Comparison of ENCODE assay signal across 10 cellular contexts in genomic region chr5:38783011-38783551, GRCh38.
A peak's percentile ranks its signal among the peaks of the same experiment; 100 is the strongest.
DNase-seq lines count a peak whose midpoint lies in the region; ATAC-seq lines count a peak whose summit lies in the region.
"Had no signal": no experiment of that assay in that cellular context is flagged by ENCODE, and none has a peak within 500 bp of the region (broad histone marks: within the 10 kb centered on the region; RNA-seq: fewer than 3 reads in every experiment).

No MANE protein-coding gene starts in this region.

- peak; percentile 44 for DNase-seq in NCI-H2171 treated with DMSO at 0.1 percent for 48 hours (lab: John Stamatoyannopoulos, UW)
- no peak for DNase-seq in NCI-H2171 (lab: John Stamatoyannopoulos, UW)
- DNase-seq in amniotic stem cell (lab: John Stamatoyannopoulos, UW), result peak; percentile 66
- DNase-seq in left colon, result no peak
- DNase-seq in ureter (ENCODE audit: low spot score), result no peak

- intact Hi-C loops in left colon (cut with DNase I, micrococcal nuclease), result no loop called here

- no peaks in the 10 kb centered on the region for H3K4me1 Mint-ChIP-seq in activated T-helper 17 cell treated with anti-CD3 and anti-CD28 coated beads, Interleukin-2, amount 50 U/mL, for 72 hours
- H3K4me1 Mint-ChIP-seq: B cell had no signal

- ATAC-seq in left colon (peak; percentile 24), GM19452 (IDR thresholded peaks at IDR 0.05; ENCODE audit: unreplicated experiment) (no peak), GM18867 (IDR thresholded peaks at IDR 0.05; ENCODE audit: unreplicated experiment) (no peak)
- no peak for ATAC-seq in activated T-helper 17 cell treated with anti-CD3 and anti-CD28 coated beads, Interleukin-2, amount 50 U/mL, for 72 hours (replicated peaks)

- H3K36me3 Mint-ChIP-seq in activated T-helper 17 cell treated with anti-CD3 and anti-CD28 coated beads, Interleukin-2, amount 50 U/mL, for 72 hours (ENCODE audit: low read depth), result no peaks in the 10 kb centered on the region
- H3K36me3 Mint-ChIP-seq: activated naive CD8-positive, alpha-beta T cell had no signal

- H3K27ac Mint-ChIP-seq in activated T-helper 17 cell treated with anti-CD3 and anti-CD28 coated beads, Interleukin-2, amount 50 U/mL, for 72 hours, result no peak overlapping the region
- H3K27ac Mint-ChIP-seq: activated naive CD8-positive, alpha-beta T cell; B cell had no signal

- H3K9me3 Mint-ChIP-seq in activated T-helper 17 cell treated with anti-CD3 and anti-CD28 coated beads, Interleukin-2, amount 50 U/mL, for 72 hours, result peaks cover 7% of the 10 kb centered on the region

- H3K27me3 Mint-ChIP-seq in activated T-helper 17 cell treated with anti-CD3 and anti-CD28 coated beads, Interleukin-2, amount 50 U/mL, for 72 hours, result peaks cover 10% of the 10 kb centered on the region
- H3K27me3 Mint-ChIP-seq: B cell had no signal

- H3K4me3 Mint-ChIP-seq in activated T-helper 17 cell treated with anti-CD3 and anti-CD28 coated beads, Interleukin-2, amount 50 U/mL, for 72 hours, result no peak overlapping the region
- H3K4me3 Mint-ChIP-seq: activated naive CD8-positive, alpha-beta T cell; B cell had no signal

Comparison
In these comparisons a context has a peak if more than half of its experiments do, and no peak if none do; other contexts are left out.
1. DNase-seq: peak in NCI-H2171 treated with DMSO at 0.1 percent for 48 hours (single experiment) and amniotic stem cell (single experiment); none in NCI-H2171 (single experiment), left colon (0 of 2) and ureter (single experiment).